8 cellular contexts compared by ENCODE assay signal in genomic region chr18:56257215-56257614, GRCh38.
DNase-seq lines count a peak whose midpoint lies in the region; ATAC-seq, FAIRE-seq and TF ChIP-seq lines count a peak whose summit lies in the region.

No MANE protein-coding gene starts in this region.

- H4K20me1 ChIP-seq in OCI-LY3 (ENCODE audit: insufficient read depth, low read length) = no peaks in the 10 kb centered on the region

- TF ChIP-seq POLR2A in prostate gland (IDR thresholded peaks at IDR 0.05) = no peak

- peak; percentile 58 for FAIRE-seq in GM18507 (lab: Jason Lieb, UNC)

- H3K9ac ChIP-seq in OCI-LY3 (ENCODE audit: low read length) = peak overlapping the region; percentile 22

- H3K27me3 Mint-ChIP-seq in stimulated activated naive CD8-positive, alpha-beta T cell treated with anti-CD3 and anti-CD28 coated beads, Interleukin-15, amount 100 ng/mL, for 72 hours = no peaks in the 10 kb centered on the region

- TF ChIP-seq CTCF in OCI-LY3 (IDR thresholded peaks at IDR 0.05; ENCODE audit: low read depth, low read length) (no peak), lung (IDR thresholded peaks at IDR 0.05; ENCODE audit: control extremely low read depth, extremely low read depth) (no peak), prostate gland (IDR thresholded peaks at IDR 0.05) (no peak)

- H3K79me2 ChIP-seq in OCI-LY3 (ENCODE audit: low read length) = no peaks in the 10 kb centered on the region

- peak overlapping the region; percentile 44 for H2AFZ ChIP-seq in OCI-LY3 (ENCODE audit: low read depth, low read length)

- no peak overlapping the region for H3K27ac Mint-ChIP-seq in stimulated activated naive CD8-positive, alpha-beta T cell treated with anti-CD3 and anti-CD28 coated beads, Interleukin-15, amount 100 ng/mL, for 72 hours

- peaks cover 18% of the 10 kb centered on the region; the same call in 1 of the 2 replicates for H3K9me3 ChIP-seq in OCI-LY3 (ENCODE audit: insufficient read depth, low read length)
- H3K9me3 ChIP-seq in lung (ENCODE audit: control insufficient read depth in 2 of 2, insufficient read depth in 1 of 2, low read length in 1 of 2) = no peaks in the 10 kb centered on the region
- no peaks in the 10 kb centered on the region for H3K9me3 ChIP-seq in prostate gland

- peak; percentile 78 for ATAC-seq in HG02623 (IDR thresholded peaks at IDR 0.05; ENCODE audit: unreplicated experiment)
- peak; percentile 41 for ATAC-seq in lung (ENCODE audit: insufficient read depth, low FRiP score)
- no peak for ATAC-seq in stimulated activated naive CD8-positive, alpha-beta T cell treated with anti-CD3 and anti-CD28 coated beads, Interleukin-15, amount 100 ng/mL, for 72 hours

- H3K4me1 Mint-ChIP-seq in stimulated activated naive CD8-positive, alpha-beta T cell treated with anti-CD3 and anti-CD28 coated beads, Interleukin-15, amount 100 ng/mL, for 72 hours = no peaks in the 10 kb centered on the region

- DNase-seq in GM18507 (ENCODE audit: extremely low spot score, insufficient read length, low read depth) (peak; percentile 4), lung (ENCODE audit: low spot score) (no peak), prostate gland (ENCODE audit: low spot score) (no peak), NCI-H526 (lab: John Stamatoyannopoulos, UW) (no peak), islet precursor cell (no peak)
- no peak for DNase-seq in stimulated activated naive CD8-positive, alpha-beta T cell treated with anti-CD3 and anti-CD28 coated beads, Interleukin-15, amount 100 ng/mL, for 72 hours

- 65 to 66% methylated on average over 5 of the region's 5 CpGs for WGBS in lung, 2 donors
- WGBS in prostate gland = 77% methylated on average over 5 of the region's 5 CpGs

- H3K27me3 ChIP-seq in OCI-LY3 (ENCODE audit: low read depth, low read length) (no peaks in the 10 kb centered on the region), lung (ENCODE audit: control insufficient read depth, insufficient read depth) (no peaks in the 10 kb centered on the region), prostate gland (replicated peaks; ENCODE audit: insufficient read depth) (no peaks in the 10 kb centered on the region)

- H3K27ac ChIP-seq in OCI-LY3 (ENCODE audit: low read length) = peak overlapping the region; percentile 69
- no peak overlapping the region for H3K27ac ChIP-seq in lung (ENCODE audit: low read depth in 1 of 2, low read length in 1 of 2)
- H3K27ac ChIP-seq in prostate gland = no peak overlapping the region

- peak overlapping the region; percentile 14; the same call in 1 of the 2 replicates for H3K4me3 ChIP-seq in OCI-LY3 (ENCODE audit: low read length)
- no peak overlapping the region for H3K4me3 ChIP-seq in lung
- H3K4me3 ChIP-seq in prostate gland = no peak overlapping the region

- intact Hi-C loops in prostate gland (cut with DNase I) = no loop called here

- no peak overlapping the region for H3K4me3 Mint-ChIP-seq in stimulated activated naive CD8-positive, alpha-beta T cell treated with anti-CD3 and anti-CD28 coated beads, Interleukin-15, amount 100 ng/mL, for 72 hours

- peaks cover 0 to 4% of the 10 kb centered on the region in 2 donors for H3K9me3 Mint-ChIP-seq in stimulated activated naive CD8-positive, alpha-beta T cell treated with anti-CD3 and anti-CD28 coated beads, Interleukin-15, amount 100 ng/mL, for 72 hours

- H3K4me2 ChIP-seq in OCI-LY3 (ENCODE audit: low read length) = peak overlapping the region; percentile 44

- H3K4me1 ChIP-seq in OCI-LY3 (ENCODE audit: low read length) (peaks cover 29% of the 10 kb centered on the region), lung (ENCODE audit: control insufficient read depth in 2 of 2, insufficient read depth in 2 of 2, low read length in 2 of 2) (no peaks in the 10 kb centered on the region), prostate gland (replicated peaks) (no peaks in the 10 kb centered on the region)

- H3K36me3 ChIP-seq in OCI-LY3 (replicated peaks; ENCODE audit: low read depth, low read length) = peaks cover 16% of the 10 kb centered on the region
- no peaks in the 10 kb centered on the region for H3K36me3 ChIP-seq in lung (ENCODE audit: control insufficient read depth in 2 of 2, insufficient read depth in 2 of 2, low read length in 2 of 2)
- no peaks in the 10 kb centered on the region for H3K36me3 ChIP-seq in prostate gland
